In genomic region chr16:2460916-2461315, GRCh38 we compare ENCODE assay signal across 13 cellular contexts.
DNase-seq lines count a peak whose midpoint lies in the region; TF ChIP-seq lines count a peak whose summit lies in the region.
"Had no signal": no experiment of that assay in that cellular context is flagged by ENCODE, and none has a peak within 500 bp of the region (broad histone marks: within the 10 kb centered on the region; RNA-seq: fewer than 3 reads in every experiment).

No MANE protein-coding gene starts in this region.

- peaks cover 8% of the 10 kb centered on the region for H3K36me3 Mint-ChIP-seq in T-helper 1 cell treated with Interleukin-12 subunit alpha and Interleukin-12 subunit beta and Interleukin-4 antibody, amounts not matched to agents 30 μg/mL and 1 μg/mL, for 36 hours (ENCODE audit: low read depth)
- H3K36me3 Mint-ChIP-seq: naive thymus-derived CD8-positive, alpha-beta T cell had no signal

- H3K4me3 ChIP-seq in Loucy (ENCODE audit: low read length, poor library complexity, severe bottlenecking), result peak overlapping the region; percentile 76
- peak overlapping the region; percentile 61 for H3K4me3 ChIP-seq in brain microvascular endothelial cell (ENCODE audit: low read depth, low read length)
- peak overlapping the region; percentile 50 for H3K4me3 ChIP-seq in neuron (ENCODE audit: low read length)

- no peak for DNase-seq in T-helper 1 cell
- no peak for DNase-seq in brain microvascular endothelial cell
- no peak for DNase-seq in nucleus accumbens (lab: John Stamatoyannopoulos, UW)
- no peak for DNase-seq in middle frontal gyrus (ENCODE audit: extremely low spot score, low spot score)
- DNase-seq in putamen (ENCODE audit: low spot score), result no peak
- DNase-seq: activated CD4-positive, alpha-beta T cell treated with anti-CD3 and anti-CD28 coated beads, Interleukin-2, amount 50 U/mL, for 1 hour; naive thymus-derived CD8-positive, alpha-beta T cell; NCI-H1092 treated with DMSO at 0.1 percent for 48 hours; stimulated activated CD4-positive, alpha-beta T cell treated with anti-CD3 and anti-CD28 coated beads, Interleukin-4, amount 100 ng/mL, for 4 hours had no signal

- peaks cover 15% of the 10 kb centered on the region; the same call in 1 of the 2 replicates for H3K79me2 ChIP-seq in Loucy (ENCODE audit: insufficient read depth, low read length)

- H3K9me3 ChIP-seq in Loucy (ENCODE audit: insufficient read depth, low read depth, low read length) (no peaks in the 10 kb centered on the region), neuron (ENCODE audit: low read length) (no peaks in the 10 kb centered on the region)
- H3K9me3 ChIP-seq: upper lobe of left lung had no signal

- peaks cover 5% of the 10 kb centered on the region for H3K4me1 Mint-ChIP-seq in T-helper 1 cell treated with Interleukin-12 subunit alpha and Interleukin-12 subunit beta and Interleukin-4 antibody, amounts not matched to agents 30 μg/mL and 1 μg/mL, for 36 hours (ENCODE audit: low read depth)

- H3K27me3 ChIP-seq in Loucy (ENCODE audit: insufficient read depth, low read length, poor library complexity, severe bottlenecking) (no peaks in the 10 kb centered on the region), brain microvascular endothelial cell (replicated peaks) (no peaks in the 10 kb centered on the region), neuron (ENCODE audit: insufficient read depth, low read length) (no peaks in the 10 kb centered on the region)
- H3K27me3 ChIP-seq: upper lobe of left lung had no signal

- H3K9ac ChIP-seq in Loucy (ENCODE audit: low read depth, low read length, poor library complexity, severe bottlenecking), result peak overlapping the region; percentile 75

- peaks cover 8% of the 10 kb centered on the region; the same call in 1 of the 2 replicates for H3K36me3 ChIP-seq in Loucy (ENCODE audit: insufficient read depth, low read length)
- H3K36me3 ChIP-seq in brain microvascular endothelial cell (replicated peaks), result peaks cover 8% of the 10 kb centered on the region
- peaks cover 24% of the 10 kb centered on the region for H3K36me3 ChIP-seq in neuron (ENCODE audit: insufficient read depth, low read length)
- H3K36me3 ChIP-seq: upper lobe of left lung had no signal

- H3K4me1 ChIP-seq in Loucy (ENCODE audit: insufficient read depth, low read length, poor library complexity, severe bottlenecking), result peaks cover 14% of the 10 kb centered on the region
- H3K4me1 ChIP-seq in neuron (ENCODE audit: insufficient read depth, low read length), result peaks cover 12% of the 10 kb centered on the region

- peak overlapping the region; percentile 81 for H3K4me2 ChIP-seq in Loucy (ENCODE audit: low read depth, low read length, poor library complexity, severe bottlenecking)

- H3K27ac ChIP-seq in brain microvascular endothelial cell, result no peak overlapping the region

- TF ChIP-seq CTCF in Loucy (conservative IDR thresholded peaks at IDR 0.05; ENCODE audit: low read length) (no peak), brain microvascular endothelial cell (IDR thresholded peaks at IDR 0.05; ENCODE audit: low read depth, low read length, missing control alignments) (no peak)

- H4K20me1 ChIP-seq in Loucy (ENCODE audit: insufficient read depth, low read length, poor library complexity, severe bottlenecking), result no peaks in the 10 kb centered on the region

- no peaks in the 10 kb centered on the region for H3K9me3 Mint-ChIP-seq in T-helper 1 cell treated with Interleukin-12 subunit alpha and Interleukin-12 subunit beta and Interleukin-4 antibody, amounts not matched to agents 30 μg/mL and 1 μg/mL, for 36 hours
- H3K9me3 Mint-ChIP-seq: naive thymus-derived CD8-positive, alpha-beta T cell had no signal

- in situ Hi-C loops in brain microvascular endothelial cell (cut with HindIII; ENCODE audit: low pct_ligation_motif_present, low sequenced_read_pairs), result no loop called here

- H2AFZ ChIP-seq in Loucy (ENCODE audit: low read length), result no peak overlapping the region
- no peak overlapping the region for H2AFZ ChIP-seq in neuron (ENCODE audit: low read depth, low read length)

- no peaks in the 10 kb centered on the region for H3K27me3 Mint-ChIP-seq in T-helper 1 cell treated with Interleukin-12 subunit alpha and Interleukin-12 subunit beta and Interleukin-4 antibody, amounts not matched to agents 30 μg/mL and 1 μg/mL, for 36 hours (ENCODE audit: low read depth)
- H3K27me3 Mint-ChIP-seq: naive thymus-derived CD8-positive, alpha-beta T cell had no signal

- H3K9me2 ChIP-seq in Loucy (replicated peaks; ENCODE audit: low read depth, low read length), result no peaks in the 10 kb centered on the region

- peak overlapping the region; percentile 37 for H3K4me3 Mint-ChIP-seq in T-helper 1 cell treated with Interleukin-12 subunit alpha and Interleukin-12 subunit beta and Interleukin-4 antibody, amounts not matched to agents 30 μg/mL and 1 μg/mL, for 36 hours

- no peaks in the 10 kb centered on the region for H3F3A ChIP-seq in Loucy (ENCODE audit: low read depth)

- no peak overlapping the region for H3K27ac Mint-ChIP-seq in T-helper 1 cell treated with Interleukin-12 subunit alpha and Interleukin-12 subunit beta and Interleukin-4 antibody, amounts not matched to agents 30 μg/mL and 1 μg/mL, for 36 hours
- H3K27ac Mint-ChIP-seq: naive thymus-derived CD8-positive, alpha-beta T cell had no signal
